ENCODE assay signal across 8 cellular contexts in genomic region chr11:82682003-82682751, GRCh38. TPM values are rescaled to one million over a fixed set of nuclear protein-coding genes. Genes with fewer than 3 reads are reported as not detected.
DNase-seq lines count a peak whose midpoint lies in the region; ATAC-seq and TF ChIP-seq lines count a peak whose summit lies in the region.

No MANE protein-coding gene starts in this region.

- H3K36me3 Mint-ChIP-seq in activated T-helper 17 cell treated with anti-CD3 and anti-CD28 coated beads, Interleukin-2, amount 50 U/mL, for 72 hours (ENCODE audit: low read depth): no peaks in the 10 kb centered on the region

- H3K4me3 ChIP-seq in right cardiac atrium (ENCODE audit: low read length): no peak overlapping the region
- H3K4me3 ChIP-seq in smooth muscle cell: no peak overlapping the region

- no peaks in the 10 kb centered on the region for H3F3A ChIP-seq in smooth muscle cell (ENCODE audit: low read depth)

- no peaks in the 10 kb centered on the region for H3K36me3 ChIP-seq in smooth muscle cell (ENCODE audit: low read depth)

- intact Hi-C loops in right cardiac atrium (cut with DNase I): loop anchor here in 1 of 4 donors (10.0 kb wide), 1 partner anchor 1133 kb away; no protein-coding TSS in a partner anchor

- H2AFZ ChIP-seq in smooth muscle cell (ENCODE audit: low read depth): peak overlapping the region; percentile 28

- no peak overlapping the region for H3K4me3 Mint-ChIP-seq in activated T-helper 17 cell treated with anti-CD3 and anti-CD28 coated beads, Interleukin-2, amount 50 U/mL, for 72 hours

- 21% methylated on average over 6 of the region's 6 CpGs for WGBS in right cardiac atrium
- 37% methylated on average over 6 of the region's 6 CpGs for WGBS in smooth muscle cell (ENCODE audit: low lambda C conversion rate)

- H3K27ac ChIP-seq in C4-2B: peak overlapping the region; percentile 2; the same call in 1 of the 2 replicates
- no peak overlapping the region for H3K27ac ChIP-seq in right cardiac atrium (ENCODE audit: low read length)
- H3K27ac ChIP-seq in smooth muscle cell (ENCODE audit: low read depth): no peak overlapping the region

- ATAC-seq in GM18502 (IDR thresholded peaks at IDR 0.05; ENCODE audit: poor library complexity, unreplicated experiment) (peak; percentile 94), HG02973 (IDR thresholded peaks at IDR 0.05; ENCODE audit: unreplicated experiment) (peak; percentile 88), right cardiac atrium (peak; percentile 81 to 85), GM21717 (IDR thresholded peaks at IDR 0.05; ENCODE audit: unreplicated experiment) (no peak)
- ATAC-seq in activated T-helper 17 cell treated with anti-CD3 and anti-CD28 coated beads, Interleukin-2, amount 50 U/mL, for 72 hours (replicated peaks): peak; percentile 69

- H3K4me1 Mint-ChIP-seq in activated T-helper 17 cell treated with anti-CD3 and anti-CD28 coated beads, Interleukin-2, amount 50 U/mL, for 72 hours: peaks cover 3% of the 10 kb centered on the region

- DNase-seq in NCI-H2029 treated with DMSO at 0.1 percent for 48 hours (lab: John Stamatoyannopoulos, UW): peak; percentile 29
- DNase-seq in right cardiac atrium: no peak
- no peak for DNase-seq in smooth muscle cell (lab: John Stamatoyannopoulos, UW; ENCODE audit: unreplicated experiment)

- no peaks in the 10 kb centered on the region for H4K20me1 ChIP-seq in smooth muscle cell (ENCODE audit: low read depth)

- no peaks in the 10 kb centered on the region for H3K27me3 ChIP-seq in right cardiac atrium (ENCODE audit: control insufficient read depth, insufficient read depth)
- H3K27me3 ChIP-seq in smooth muscle cell (ENCODE audit: low read depth): no peaks in the 10 kb centered on the region

- peaks cover 17% of the 10 kb centered on the region for H3K27me3 Mint-ChIP-seq in activated T-helper 17 cell treated with anti-CD3 and anti-CD28 coated beads, Interleukin-2, amount 50 U/mL, for 72 hours

- no peaks in the 10 kb centered on the region for H3K4me1 ChIP-seq in right cardiac atrium (ENCODE audit: control insufficient read depth, insufficient read depth, low read length)
- H3K4me1 ChIP-seq in smooth muscle cell (ENCODE audit: low read depth): no peaks in the 10 kb centered on the region

- no peak overlapping the region for H3K9ac ChIP-seq in smooth muscle cell (ENCODE audit: low read depth)

- H3K79me2 ChIP-seq in smooth muscle cell (ENCODE audit: low read depth): no peaks in the 10 kb centered on the region

- TF ChIP-seq CTCF in C4-2B (conservative IDR thresholded peaks at IDR 0.05) (peak; percentile 83), smooth muscle cell (IDR thresholded peaks at IDR 0.05; ENCODE audit: borderline replicate concordance, insufficient read depth, poor library complexity, severe bottlenecking) (peak; percentile 53)

- H3K9me3 Mint-ChIP-seq in activated T-helper 17 cell treated with anti-CD3 and anti-CD28 coated beads, Interleukin-2, amount 50 U/mL, for 72 hours: no peaks in the 10 kb centered on the region

- H3K4me2 ChIP-seq in smooth muscle cell: peak overlapping the region; percentile 22

- no peak overlapping the region for H3K27ac Mint-ChIP-seq in activated T-helper 17 cell treated with anti-CD3 and anti-CD28 coated beads, Interleukin-2, amount 50 U/mL, for 72 hours

- H3K9me3 ChIP-seq in right cardiac atrium (ENCODE audit: control insufficient read depth, low read length) (no peaks in the 10 kb centered on the region), smooth muscle cell (replicated peaks; ENCODE audit: low read depth) (no peaks in the 10 kb centered on the region)

RNA-seq across cellular contexts. Expression of gene FAM181B, which starts 51.5 kb away (rescaled TPM):
- total RNA-seq in activated T-helper 17 cell treated with anti-CD3 and anti-CD28 coated beads, Interleukin-2, amount 50 U/mL, for 72 hours: not detected
- 1 to 10 TPM; 4.2 to 8.4 (median 5.0) TPM for total RNA-seq in right cardiac atrium
- polyA plus RNA-seq in right cardiac atrium: 2.4 TPM
- not detected in 2 replicates for total RNA-seq in smooth muscle cell
- polyA plus RNA-seq in smooth muscle cell: not detected in 2 replicates
